ENCODE assay signal across 1 cellular context in the genomic region with DNA sequence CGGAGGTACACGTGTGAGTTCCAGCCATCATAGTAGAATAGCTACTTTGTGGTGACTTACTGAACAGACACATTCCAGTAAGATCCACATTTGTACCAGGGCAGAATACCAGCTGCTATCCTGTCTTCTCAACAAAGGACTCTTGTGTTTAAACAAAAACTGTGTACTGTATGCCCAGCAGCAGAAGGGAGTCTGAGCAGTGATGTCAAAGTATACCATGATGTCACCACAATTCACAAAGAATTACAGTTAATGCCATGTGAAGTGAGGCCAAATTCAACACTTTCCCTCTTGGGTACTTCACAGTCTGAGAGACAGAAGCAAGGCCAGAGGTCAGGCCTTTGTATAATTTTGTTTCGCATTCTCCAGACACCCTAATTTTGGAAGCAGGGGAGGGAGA.
TF ChIP-seq lines count a peak whose summit lies in the region.

No MANE protein-coding gene starts in this region.

TF ChIP-seq in IMR-90, 13 proteins besides CTCF, POLR2A, EP300 and RAD21 (continued from another document):
- TF ChIP-seq FOS (IDR thresholded peaks at IDR 0.05; ENCODE audit: low read depth, low read length) (no peak), MAZ (IDR thresholded peaks at IDR 0.05; ENCODE audit: borderline replicate concordance, low read depth, low read length) (no peak), CHD1 (IDR thresholded peaks at IDR 0.05; ENCODE audit: low read depth, low read length) (no peak), MXI1 (IDR thresholded peaks at IDR 0.05; ENCODE audit: borderline replicate concordance, low read depth, low read length) (no peak), BHLHE40 (IDR thresholded peaks at IDR 0.05; ENCODE audit: low read depth, low read length) (no peak), SMC3 (IDR thresholded peaks at IDR 0.05; ENCODE audit: low read depth, low read length) (no peak), MAFK (IDR thresholded peaks at IDR 0.05; ENCODE audit: low read depth, low read length) (no peak), RCOR1 (IDR thresholded peaks at IDR 0.05; ENCODE audit: insufficient replicate concordance, low read length) (no peak)
- TF ChIP-seq, protein P1, sequence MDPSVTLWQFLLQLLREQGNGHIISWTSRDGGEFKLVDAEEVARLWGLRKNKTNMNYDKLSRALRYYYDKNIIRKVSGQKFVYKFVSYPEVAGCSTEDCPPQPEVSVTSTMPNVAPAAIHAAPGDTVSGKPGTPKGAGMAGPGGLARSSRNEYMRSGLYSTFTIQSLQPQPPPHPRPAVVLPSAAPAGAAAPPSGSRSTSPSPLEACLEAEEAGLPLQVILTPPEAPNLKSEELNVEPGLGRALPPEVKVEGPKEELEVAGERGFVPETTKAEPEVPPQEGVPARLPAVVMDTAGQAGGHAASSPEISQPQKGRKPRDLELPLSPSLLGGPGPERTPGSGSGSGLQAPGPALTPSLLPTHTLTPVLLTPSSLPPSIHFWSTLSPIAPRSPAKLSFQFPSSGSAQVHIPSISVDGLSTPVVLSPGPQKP (IDR thresholded peaks at IDR 0.05; ENCODE audit: borderline replicate concordance, low read depth, low read length) = no peak
- TF ChIP-seq, protein P2, sequence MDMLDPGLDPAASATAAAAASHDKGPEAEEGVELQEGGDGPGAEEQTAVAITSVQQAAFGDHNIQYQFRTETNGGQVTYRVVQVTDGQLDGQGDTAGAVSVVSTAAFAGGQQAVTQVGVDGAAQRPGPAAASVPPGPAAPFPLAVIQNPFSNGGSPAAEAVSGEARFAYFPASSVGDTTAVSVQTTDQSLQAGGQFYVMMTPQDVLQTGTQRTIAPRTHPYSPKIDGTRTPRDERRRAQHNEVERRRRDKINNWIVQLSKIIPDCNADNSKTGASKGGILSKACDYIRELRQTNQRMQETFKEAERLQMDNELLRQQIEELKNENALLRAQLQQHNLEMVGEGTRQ (IDR thresholded peaks at IDR 0.05; ENCODE audit: low read depth, low read length) = no peak
